In genomic region chr15:90939756-90940155, GRCh38 we compare ENCODE assay signal across 20 cellular contexts. TPM values are rescaled to one million over a fixed set of nuclear protein-coding genes. Genes with fewer than 3 reads are reported as not detected.
DNase-seq lines count a peak whose midpoint lies in the region; ATAC-seq and TF ChIP-seq lines count a peak whose summit lies in the region.
"Had no signal": no experiment of that assay in that cellular context is flagged by ENCODE, and none has a peak within 500 bp of the region (broad histone marks: within the 10 kb centered on the region; RNA-seq: fewer than 3 reads in every experiment).

No MANE protein-coding gene starts in this region.

- no peak overlapping the region for H3K27ac ChIP-seq in heart right ventricle
- H3K27ac ChIP-seq: 22Rv1, BLaER1 had no signal

- 76 to 95% methylated on average over 7 of the region's 7 CpGs for WGBS in heart right ventricle, 2 donors

- H3K9me3 Mint-ChIP-seq in neural crest cell = no peaks in the 10 kb centered on the region
- H3K9me3 Mint-ChIP-seq: CD14-positive monocyte, HFFc6 had no signal

- H3K4me1 Mint-ChIP-seq in T-helper 17 cell (peaks cover 14% of the 10 kb centered on the region), neural crest cell (peaks cover 13% of the 10 kb centered on the region)

- no peaks in the 10 kb centered on the region for H3K27me3 ChIP-seq in heart right ventricle
- H3K27me3 ChIP-seq: BLaER1 had no signal

- DNase-seq in Right ventricle myocardium superior = peak; percentile 24
- DNase-seq in heart right ventricle = no peak
- no peak for DNase-seq in T-helper 17 cell
- DNase-seq in neural crest cell (ENCODE audit: low read depth, low spot score) = no peak
- DNase-seq: Calu3; CD4-positive, alpha-beta memory T cell; COR-L47; DMS53; DMS79 treated with DMSO at 0.1 percent for 48 hours; GF-D8; GOT3; HFFc6 had no signal

- ATAC-seq in Right ventricle myocardium superior (ENCODE audit: poor library complexity) (no peak), heart right ventricle (no peak), T-helper 17 cell (no peak), HG03342 (IDR thresholded peaks at IDR 0.05; ENCODE audit: unreplicated experiment) (no peak), GM21423 (IDR thresholded peaks at IDR 0.05; ENCODE audit: unreplicated experiment) (no peak), GM21825 (IDR thresholded peaks at IDR 0.05; ENCODE audit: unreplicated experiment) (no peak)

- peaks cover 0 to 87% (median 53%) of the 10 kb centered on the region in 9 donors for H3K36me3 ChIP-seq in heart right ventricle

- no peaks in the 10 kb centered on the region for H3K27me3 Mint-ChIP-seq in T-helper 17 cell
- no peaks in the 10 kb centered on the region for H3K27me3 Mint-ChIP-seq in neural crest cell (ENCODE audit: low read depth)
- H3K27me3 Mint-ChIP-seq: B cell; CD4-positive, alpha-beta memory T cell had no signal

- H3K27ac Mint-ChIP-seq in T-helper 17 cell = peak overlapping the region; percentile 53
- H3K27ac Mint-ChIP-seq in neural crest cell (ENCODE audit: unreplicated experiment) = no peak overlapping the region
- H3K27ac Mint-ChIP-seq: B cell, HFFc6 had no signal

- H3K4me1 ChIP-seq in heart right ventricle = peaks cover 6 to 20% (median 14%) of the 10 kb centered on the region in 9 donors

- H3K36me3 Mint-ChIP-seq in T-helper 17 cell (ENCODE audit: low read depth) (no peaks in the 10 kb centered on the region), neural crest cell (ENCODE audit: low read depth) (peaks cover 6% of the 10 kb centered on the region)

- no peak overlapping the region for H3K4me3 Mint-ChIP-seq in T-helper 17 cell
- peak overlapping the region; percentile 38 for H3K4me3 Mint-ChIP-seq in neural crest cell
- H3K4me3 Mint-ChIP-seq: B cell; CD14-positive monocyte; CD4-positive, alpha-beta memory T cell; HFFc6 had no signal

- TF ChIP-seq CTCF in heart right ventricle (IDR thresholded peaks at IDR 0.05) (no peak), neural crest cell (conservative IDR thresholded peaks at IDR 0.05) (no peak)

- H3K9me3 ChIP-seq in heart right ventricle (no peaks in the 10 kb centered on the region), T-helper 17 cell (ENCODE audit: control insufficient read depth, low read length, poor library complexity, severe bottlenecking) (no peaks in the 10 kb centered on the region)
- H3K9me3 ChIP-seq: BLaER1, HAP-1 had no signal

- H3K4me3 ChIP-seq in heart right ventricle = no peak overlapping the region
- H3K4me3 ChIP-seq: BLaER1, HAP-1 had no signal

- intact Hi-C loops in Right ventricle myocardium superior (cut with DNase I) = no loop called here
- intact Hi-C loops in heart right ventricle (cut with DNase I) = no loop called here

RNA-seq across cellular contexts. Expression of gene UNC45A, which starts 4.7 kb away (rescaled TPM):
- 26.5 TPM for total RNA-seq in Right ventricle myocardium superior
- 10 to 100 TPM; 19.2 to 28.0 (median 24.7) TPM for total RNA-seq in heart right ventricle
- polyA plus RNA-seq in heart right ventricle = 10 to 100 TPM; 26.0 to 26.4 TPM
- 10 to 100 TPM; 36.9 to 38.3 TPM for total RNA-seq in T-helper 17 cell
- total RNA-seq in neural crest cell = 65.4 and 73.8 TPM in 2 replicates

RNA-seq across cellular contexts. Expression of gene HDDC3, which starts 7.4 kb away (rescaled TPM):
- 15.5 TPM for total RNA-seq in Right ventricle myocardium superior
- 10 to 100 TPM; 10.7 to 18.2 (median 14.6) TPM for total RNA-seq in heart right ventricle
- polyA plus RNA-seq in heart right ventricle = 10 to 100 TPM; 15.3 to 18.0 TPM
- total RNA-seq in T-helper 17 cell = 10 to 100 TPM; 11.1 to 12.9 TPM
- total RNA-seq in neural crest cell = 15.7 and 16.7 TPM in 2 replicates

RNA-seq across cellular contexts. Expression of gene RCCD1, which starts 14.9 kb away (rescaled TPM):
- total RNA-seq in Right ventricle myocardium superior (9.3 TPM), heart right ventricle (10 to 100 TPM in 1 of 10 donors, 1 to 10 TPM in 9; 5.5 to 11.8 (median 7.6) TPM), T-helper 17 cell (1 to 10 TPM; 3.7 to 5.3 TPM), neural crest cell (20.6 and 20.9 TPM in 2 replicates)
- 1 to 10 TPM; 6.0 to 8.3 TPM for polyA plus RNA-seq in heart right ventricle

RNA-seq across cellular contexts. Expression of gene MAN2A2, which starts 36.7 kb away (rescaled TPM):
- total RNA-seq in Right ventricle myocardium superior (130 TPM), heart right ventricle (100 to 1,000 TPM in 4 of 10 donors, 10 to 100 TPM in 6; 78.3 to 157 (median 98.1) TPM), T-helper 17 cell (100 to 1,000 TPM; 159 to 186 TPM), neural crest cell (78.0 and 81.6 TPM in 2 replicates)
- polyA plus RNA-seq in heart right ventricle = 10 to 100 TPM; 24.8 to 84.5 TPM

RNA-seq across cellular contexts. Expression of gene PRC1, which starts 54.6 kb away (rescaled TPM):
- total RNA-seq in Right ventricle myocardium superior = 3.7 TPM
- total RNA-seq in heart right ventricle = 10 to 100 TPM in 1 of 10 donors, 1 to 10 TPM in 9; 2.1 to 16.2 (median 4.4) TPM
- polyA plus RNA-seq in heart right ventricle = 1 to 10 TPM; 4.6 to 4.8 TPM
- total RNA-seq in T-helper 17 cell = 10 to 100 TPM; 19.9 to 40.6 TPM
- total RNA-seq in neural crest cell = 160 and 161 TPM in 2 replicates
